In the genomic region with DNA sequence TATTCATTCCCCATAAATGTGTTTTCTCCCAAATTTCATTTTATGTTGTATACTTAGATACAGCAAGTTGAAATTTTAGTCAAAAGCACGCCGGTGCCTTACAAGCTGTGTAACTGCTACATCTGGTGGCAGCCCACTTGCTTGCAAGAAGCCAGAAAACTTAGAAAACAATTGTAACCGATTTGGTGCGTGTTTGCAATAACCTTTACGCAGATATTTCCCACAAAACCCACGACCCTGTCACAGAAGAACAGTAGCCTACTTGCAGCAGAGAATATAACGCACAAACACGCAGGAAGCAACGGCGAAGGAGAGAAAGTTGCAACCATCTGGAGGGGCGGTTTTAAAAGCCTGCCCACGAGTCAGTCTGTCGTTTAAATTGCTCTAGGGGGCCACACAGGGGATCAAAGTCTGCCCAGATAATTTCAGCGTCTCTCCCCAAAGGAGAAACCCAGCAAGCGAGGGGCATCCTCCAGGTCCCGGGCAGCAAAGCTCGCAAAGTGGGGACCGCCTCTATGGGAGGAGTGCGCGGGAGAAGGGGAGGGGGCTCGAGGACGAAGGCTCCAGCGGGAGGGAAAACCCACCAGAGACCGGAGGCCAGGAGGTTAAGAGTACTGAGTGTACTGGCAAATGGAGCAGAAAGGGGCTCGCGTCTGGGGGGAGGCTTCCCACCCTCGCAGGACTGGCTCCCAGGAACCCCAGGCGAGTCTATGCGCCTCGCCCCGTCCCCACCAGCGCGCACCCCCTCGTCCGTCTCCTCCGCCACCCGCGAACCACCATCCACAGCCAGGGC, we compare ENCODE assay signal across 1 cellular context.
TF ChIP-seq lines count a peak whose summit lies in the region.

No MANE protein-coding gene starts in this region.

TF ChIP-seq in SK-N-SH, 30 proteins besides CTCF, POLR2A, EP300 and RAD21 (continued from another document):
- TF ChIP-seq, protein P1, sequence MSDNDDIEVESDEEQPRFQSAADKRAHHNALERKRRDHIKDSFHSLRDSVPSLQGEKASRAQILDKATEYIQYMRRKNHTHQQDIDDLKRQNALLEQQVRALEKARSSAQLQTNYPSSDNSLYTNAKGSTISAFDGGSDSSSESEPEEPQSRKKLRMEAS (IDR thresholded peaks at IDR 0.05; ENCODE audit: low read depth), result no peak
- TF ChIP-seq GABPA (IDR thresholded peaks at IDR 0.05; ENCODE audit: low read depth), result no peak
- TF ChIP-seq NRF1 (IDR thresholded peaks at IDR 0.05; ENCODE audit: low read depth, low read length), result no peak
- TF ChIP-seq POLR2AphosphoS5 (IDR thresholded peaks at IDR 0.05; ENCODE audit: low read depth, low read length), result peak; percentile 21; the same call in 1 of the 2 replicates
- no peak for TF ChIP-seq ELF1 (IDR thresholded peaks at IDR 0.05)
- TF ChIP-seq, protein P2, sequence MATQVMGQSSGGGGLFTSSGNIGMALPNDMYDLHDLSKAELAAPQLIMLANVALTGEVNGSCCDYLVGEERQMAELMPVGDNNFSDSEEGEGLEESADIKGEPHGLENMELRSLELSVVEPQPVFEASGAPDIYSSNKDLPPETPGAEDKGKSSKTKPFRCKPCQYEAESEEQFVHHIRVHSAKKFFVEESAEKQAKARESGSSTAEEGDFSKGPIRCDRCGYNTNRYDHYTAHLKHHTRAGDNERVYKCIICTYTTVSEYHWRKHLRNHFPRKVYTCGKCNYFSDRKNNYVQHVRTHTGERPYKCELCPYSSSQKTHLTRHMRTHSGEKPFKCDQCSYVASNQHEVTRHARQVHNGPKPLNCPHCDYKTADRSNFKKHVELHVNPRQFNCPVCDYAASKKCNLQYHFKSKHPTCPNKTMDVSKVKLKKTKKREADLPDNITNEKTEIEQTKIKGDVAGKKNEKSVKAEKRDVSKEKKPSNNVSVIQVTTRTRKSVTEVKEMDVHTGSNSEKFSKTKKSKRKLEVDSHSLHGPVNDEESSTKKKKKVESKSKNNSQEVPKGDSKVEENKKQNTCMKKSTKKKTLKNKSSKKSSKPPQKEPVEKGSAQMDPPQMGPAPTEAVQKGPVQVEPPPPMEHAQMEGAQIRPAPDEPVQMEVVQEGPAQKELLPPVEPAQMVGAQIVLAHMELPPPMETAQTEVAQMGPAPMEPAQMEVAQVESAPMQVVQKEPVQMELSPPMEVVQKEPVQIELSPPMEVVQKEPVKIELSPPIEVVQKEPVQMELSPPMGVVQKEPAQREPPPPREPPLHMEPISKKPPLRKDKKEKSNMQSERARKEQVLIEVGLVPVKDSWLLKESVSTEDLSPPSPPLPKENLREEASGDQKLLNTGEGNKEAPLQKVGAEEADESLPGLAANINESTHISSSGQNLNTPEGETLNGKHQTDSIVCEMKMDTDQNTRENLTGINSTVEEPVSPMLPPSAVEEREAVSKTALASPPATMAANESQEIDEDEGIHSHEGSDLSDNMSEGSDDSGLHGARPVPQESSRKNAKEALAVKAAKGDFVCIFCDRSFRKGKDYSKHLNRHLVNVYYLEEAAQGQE (IDR thresholded peaks at IDR 0.05; ENCODE audit: low read depth, low read length), result no peak
- TF ChIP-seq SIN3A (IDR thresholded peaks at IDR 0.05; ENCODE audit: borderline replicate concordance, low read depth, low read length), result no peak
- TF ChIP-seq, protein P3, sequence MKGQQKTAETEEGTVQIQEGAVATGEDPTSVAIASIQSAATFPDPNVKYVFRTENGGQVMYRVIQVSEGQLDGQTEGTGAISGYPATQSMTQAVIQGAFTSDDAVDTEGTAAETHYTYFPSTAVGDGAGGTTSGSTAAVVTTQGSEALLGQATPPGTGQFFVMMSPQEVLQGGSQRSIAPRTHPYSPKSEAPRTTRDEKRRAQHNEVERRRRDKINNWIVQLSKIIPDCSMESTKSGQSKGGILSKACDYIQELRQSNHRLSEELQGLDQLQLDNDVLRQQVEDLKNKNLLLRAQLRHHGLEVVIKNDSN (IDR thresholded peaks at IDR 0.05; ENCODE audit: borderline replicate concordance, low read depth), result no peak
- TF ChIP-seq SMC3 (IDR thresholded peaks at IDR 0.05; ENCODE audit: low read depth, low read length), result peak; percentile 54
- no peak for TF ChIP-seq MEF2A (IDR thresholded peaks at IDR 0.05; ENCODE audit: borderline replicate concordance, low read depth)
TF ChIP-seq in SK-N-SH: peak in this region for 2.
